In the genomic region with DNA sequence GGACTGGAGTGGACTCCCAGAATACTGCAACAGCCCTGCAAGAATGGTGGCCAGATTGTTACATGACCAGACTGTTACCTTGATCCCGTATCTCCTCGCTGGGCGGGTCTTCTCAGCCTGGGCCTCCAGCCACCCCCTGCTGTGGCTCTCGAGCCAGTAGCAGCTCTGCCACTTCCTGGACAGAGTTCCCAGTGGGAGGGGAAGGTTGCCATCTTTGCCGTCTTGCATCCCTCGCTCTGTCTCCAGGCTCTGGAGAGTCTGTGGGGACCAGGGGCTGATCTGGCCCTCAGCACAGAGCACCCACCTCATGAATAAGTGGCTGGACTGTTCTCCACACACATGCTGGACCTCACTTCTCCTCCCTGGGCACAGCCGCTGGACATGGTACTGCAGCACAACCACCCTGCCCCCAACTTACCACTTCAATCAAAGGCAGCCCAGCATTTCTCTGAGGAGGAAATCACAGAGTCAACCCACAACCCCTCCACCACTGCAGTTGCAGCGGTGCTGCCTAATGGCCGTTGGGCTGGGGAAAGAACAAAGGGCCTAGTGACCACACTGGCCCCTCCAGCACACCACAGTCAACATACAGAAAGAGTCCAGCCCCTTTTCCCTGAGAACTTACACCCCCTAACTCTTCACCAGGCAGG, we compare ENCODE assay signal across 20 cellular contexts. TPM values are rescaled to one million over a fixed set of nuclear protein-coding genes. Genes with fewer than 3 reads are reported as not detected.
"Had no signal": no experiment of that assay in that cellular context is flagged by ENCODE, and none has a peak within 500 bp of the region (broad histone marks: within the 10 kb centered on the region; RNA-seq: fewer than 3 reads in every experiment).

No MANE protein-coding gene starts in this region.

- H3K27me3 ChIP-seq: neutrophil had no signal

- H3K27ac ChIP-seq: coronary artery, hepatocyte, neutrophil had no signal

- DNase-seq: effector CD4-positive, alpha-beta T cell; foreskin melanocyte; head of caudate nucleus; left colon; left ventricle myocardium superior; mesenchymal stem cell; midbrain; nephron progenitor cell; posterior cingulate gyrus; stimulated activated CD4-positive, alpha-beta T cell treated with anti-CD3 and anti-CD28 coated beads, Interleukin-2, amount 100 ng/mL, for 24 hours; stimulated activated naive CD4-positive, alpha-beta T cell treated with Interleukin-2 at 50 U/mL for 16 hours; trophoblast cell had no signal

- H3K79me2 ChIP-seq: hepatocyte had no signal

- H3K9me3 ChIP-seq: neutrophil had no signal

- H3K36me3 ChIP-seq: neutrophil had no signal

- H2AFZ ChIP-seq: hepatocyte had no signal

- H3K4me3 Mint-ChIP-seq: nephron progenitor cell had no signal

- H3K4me2 ChIP-seq: hepatocyte had no signal

- H3K4me3 ChIP-seq: coronary artery, hepatocyte, lung had no signal

- H3K9me3 Mint-ChIP-seq: nephron progenitor cell had no signal

- ATAC-seq: left colon, left ventricle myocardium superior, sciatic nerve had no signal

RNA-seq across cellular contexts. Expression of a gene that starts 6.9 kb away (rescaled TPM):
- total RNA-seq: dermis microvascular lymphatic vessel endothelial cell, hepatocyte, osteocyte, skeletal muscle tissue had no signal
- polyA plus RNA-seq: hepatocyte had no signal

RNA-seq across cellular contexts. Expression of a gene that starts 48.7 kb away (rescaled TPM):
- total RNA-seq: osteocyte had no signal

RNA-seq across cellular contexts. Expression of a gene that starts 59.7 kb away (rescaled TPM):
- total RNA-seq: osteocyte had no signal
